13 cellular contexts compared by ENCODE assay signal in genomic region chr20:50368813-50369224, GRCh38.
DNase-seq lines count a peak whose midpoint lies in the region; TF ChIP-seq lines count a peak whose summit lies in the region.
"Had no signal": no experiment of that assay in that cellular context is flagged by ENCODE, and none has a peak within 500 bp of the region (broad histone marks: within the 10 kb centered on the region; RNA-seq: fewer than 3 reads in every experiment).

No MANE protein-coding gene starts in this region.

- no peak for TF ChIP-seq CTCF in ovary (IDR thresholded peaks at IDR 0.05)
- TF ChIP-seq CTCF in testis (IDR thresholded peaks at IDR 0.05), result no peak

- H3K36me3 ChIP-seq in duodenal mucosa (ENCODE audit: control insufficient read depth in 1 of 2, insufficient read depth in 2 of 2, low read length in 2 of 2), result no peaks in the 10 kb centered on the region
- no peaks in the 10 kb centered on the region for H3K36me3 ChIP-seq in neuronal stem cell (replicated peaks in 1 of 2; ENCODE audit: control insufficient read depth in 2 of 2, insufficient read depth in 2 of 2, low read length in 2 of 2)
- no peaks in the 10 kb centered on the region for H3K36me3 ChIP-seq in ovary
- no peaks in the 10 kb centered on the region for H3K36me3 ChIP-seq in testis (ENCODE audit: low read depth, missing control alignments)
- H3K36me3 ChIP-seq: HAP-1, left ventricle myocardium inferior had no signal

- H3K79me1 ChIP-seq in neuronal stem cell (ENCODE audit: low read depth, low read length), result no peaks in the 10 kb centered on the region

- no peak overlapping the region for H3K4ac ChIP-seq in neuronal stem cell (ENCODE audit: low read length)

- H2BK120ac ChIP-seq in neuronal stem cell (ENCODE audit: low read depth, low read length), result no peak overlapping the region

- H3K18ac ChIP-seq in neuronal stem cell (ENCODE audit: low read length), result no peak overlapping the region

- DNase-seq in EH (ENCODE audit: low read depth) (peak; percentile 52), RPMI7951 (ENCODE audit: low read depth) (peak; percentile 44), neuronal stem cell (ENCODE audit: low spot score) (no peak), ovary (no peak), testis (no peak), NCI-H187 treated with DMSO at 0.1 percent for 48 hours (lab: John Stamatoyannopoulos, UW) (no peak)
- DNase-seq: activated naive CD4-positive, alpha-beta T cell treated with Interleukin-2 at 50 U/mL for 16 hours; COR-L47; hippocampal formation; left ventricle myocardium inferior; stimulated activated naive B cell treated with anti-CD40 and anti-IgM and Interleukin-4, amounts not matched to agents 10 μg/mL and 1 μg/mL and 100 μg/mL, for 72 hours had no signal

- peak overlapping the region; percentile 46 for H3K27ac ChIP-seq in duodenal mucosa (ENCODE audit: low read depth, low read length)
- H3K27ac ChIP-seq in neuronal stem cell (replicated peaks; ENCODE audit: low read length), result no peak overlapping the region
- no peak overlapping the region for H3K27ac ChIP-seq in ovary
- no peak overlapping the region for H3K27ac ChIP-seq in testis
- H3K27ac ChIP-seq: left ventricle myocardium inferior had no signal

- no peak overlapping the region for H3K14ac ChIP-seq in neuronal stem cell (ENCODE audit: low read length)

- H3K9me3 ChIP-seq in duodenal mucosa (ENCODE audit: control insufficient read depth in 1 of 2, low read length in 2 of 2) (no peaks in the 10 kb centered on the region), neuronal stem cell (replicated peaks in 1 of 2; ENCODE audit: control insufficient read depth in 2 of 2, insufficient read depth in 1 of 2, low read depth in 1 of 2, low read length in 2 of 2) (no peaks in the 10 kb centered on the region), ovary (no peaks in the 10 kb centered on the region), testis (no peaks in the 10 kb centered on the region)
- H3K9me3 ChIP-seq: HAP-1 had no signal

- H2BK12ac ChIP-seq in neuronal stem cell (ENCODE audit: low read length), result no peak overlapping the region

- H3K23ac ChIP-seq in neuronal stem cell (ENCODE audit: low read depth, low read length, poor library complexity), result no peak overlapping the region

- H3K4me3 ChIP-seq in duodenal mucosa (ENCODE audit: low read depth in 1 of 2, low read length in 2 of 2) (no peak overlapping the region), neuronal stem cell (ENCODE audit: low read length in 2 of 2) (no peak overlapping the region), ovary (no peak overlapping the region), testis (no peak overlapping the region)
- H3K4me3 ChIP-seq: HAP-1, left ventricle myocardium inferior had no signal

- no peak overlapping the region for H2AFZ ChIP-seq in neuronal stem cell (ENCODE audit: low read length)

- peaks cover 47 to 48% of the 10 kb centered on the region in 2 donors for H3K4me1 ChIP-seq in duodenal mucosa (ENCODE audit: control insufficient read depth in 1 of 2, insufficient read depth in 2 of 2, low read length in 2 of 2)
- H3K4me1 ChIP-seq in neuronal stem cell (ENCODE audit: control insufficient read depth in 2 of 2, insufficient read depth in 1 of 2, low read depth in 1 of 2, low read length in 2 of 2), result peaks cover 0 to 3% of the 10 kb centered on the region in 2 donors
- no peaks in the 10 kb centered on the region for H3K4me1 ChIP-seq in ovary (ENCODE audit: insufficient read depth)
- peaks cover 6% of the 10 kb centered on the region for H3K4me1 ChIP-seq in testis

- H3K4me2 ChIP-seq in neuronal stem cell (ENCODE audit: insufficient read depth, low read length, poor library complexity, severe bottlenecking), result no peak overlapping the region

- H2BK15ac ChIP-seq in neuronal stem cell (ENCODE audit: low read length), result no peak overlapping the region

- no peak for TF ChIP-seq EP300 in ovary (IDR thresholded peaks at IDR 0.05)

- intact Hi-C loops in ovary (cut with DNase I), result no loop called here
- intact Hi-C loops in testis (cut with DNase I; ENCODE audit: low total_unique reads), result no loop called here

- H3K9ac ChIP-seq in duodenal mucosa (ENCODE audit: low read depth in 1 of 2, low read length in 2 of 2) (peak overlapping the region in 1 of 2 donors; percentile 13), neuronal stem cell (ENCODE audit: low read depth, low read length, poor library complexity) (no peak overlapping the region)

- H2BK5ac ChIP-seq in neuronal stem cell (ENCODE audit: low read length), result peak overlapping the region; percentile 47

- H3K27me3 ChIP-seq in duodenal mucosa (ENCODE audit: control insufficient read depth in 1 of 2, insufficient read depth in 2 of 2, low read length in 2 of 2), result no peaks in the 10 kb centered on the region
- peaks cover 0 to 2% (median 0%) of the 10 kb centered on the region in 3 experiments for H3K27me3 ChIP-seq in neuronal stem cell (ENCODE audit: control insufficient read depth in 3 of 3, insufficient read depth in 3 of 3, low read depth in 1 of 3, low read length in 3 of 3)
- H3K27me3 ChIP-seq in ovary, result no peaks in the 10 kb centered on the region
- H3K27me3 ChIP-seq in testis, result no peaks in the 10 kb centered on the region

- WGBS in neuronal stem cell (ENCODE audit: extremely low coverage in 2 of 2, insufficient read length in 2 of 2, insufficient replicate concordance in 1 of 2), 2 donors, result no CpG with 5 or more reads among the region's 4 CpGs
- 53 to 58% (median 56%) methylated on average over 4 of the region's 4 CpGs for WGBS in ovary, 3 donors
- 83 to 86% methylated on average over 4 of the region's 4 CpGs for WGBS in testis, 2 donors

- H4K91ac ChIP-seq in neuronal stem cell (ENCODE audit: low read depth, low read length, poor library complexity), result no peak overlapping the region

- TF ChIP-seq POLR2A in ovary (IDR thresholded peaks at IDR 0.05) (no peak), testis (IDR thresholded peaks at IDR 0.05) (no peak)

- H2AK5ac ChIP-seq in neuronal stem cell (ENCODE audit: low read depth, low read length), result no peak overlapping the region

- no peak overlapping the region for H4K8ac ChIP-seq in neuronal stem cell (ENCODE audit: low read depth, low read length)

Comparison
In these comparisons a context has a peak if more than half of its experiments do, and no peak if none do; other contexts are left out.
1. DNase-seq: peak in EH (single experiment) and RPMI7951 (single experiment); none in neuronal stem cell (single experiment), ovary (0 of 5), testis (single experiment) and NCI-H187 treated with DMSO at 0.1 percent for 48 hours (single experiment).